19 cellular contexts compared by ENCODE assay signal in genomic region chrX:42443267-42443666, GRCh38.
"Had no signal": no experiment of that assay in that cellular context is flagged by ENCODE, and none has a peak within 500 bp of the region (broad histone marks: within the 10 kb centered on the region; RNA-seq: fewer than 3 reads in every experiment).

No MANE protein-coding gene starts in this region.

- H3K9me3 ChIP-seq: esophagus muscularis mucosa, gastrocnemius medialis, neutrophil had no signal

- H3K4me3 ChIP-seq: coronary artery, dorsolateral prefrontal cortex, esophagus muscularis mucosa, gastrocnemius medialis, heart right ventricle, ovary had no signal

- ATAC-seq: gastrocnemius medialis, heart right ventricle, right cardiac atrium had no signal

- FAIRE-seq: islet of Langerhans, small intestine had no signal

- H3K4me1 ChIP-seq: esophagus muscularis mucosa, gastrocnemius medialis, heart right ventricle had no signal

- DNase-seq: dorsolateral prefrontal cortex; effector memory CD4-positive, alpha-beta T cell; gastrocnemius medialis; heart right ventricle; hypothalamus; kidney glomerular epithelial cell; mesendoderm; naive B cell; ovary; right cardiac atrium; small intestine; stimulated activated CD4-positive, alpha-beta T cell treated with anti-CD3 and anti-CD28 coated beads, Interleukin-12 subunit alpha, Interleukin-12 subunit beta, amount 100 ng/mL, for 4 hours; stimulated activated naive CD4-positive, alpha-beta T cell treated with Interleukin-2 at 50 U/mL for 16 hours; trophoblast cell had no signal

- H3K27me3 ChIP-seq: esophagus muscularis mucosa, gastrocnemius medialis, heart right ventricle, neutrophil, ovary had no signal

- H3K36me3 ChIP-seq: esophagus muscularis mucosa, gastrocnemius medialis, heart right ventricle, neutrophil, ovary had no signal

- H3K27ac ChIP-seq: coronary artery, dorsolateral prefrontal cortex, epithelial cell of prostate, esophagus muscularis mucosa, gastrocnemius medialis, heart right ventricle, neutrophil, ovary had no signal
